ENCODE assay signal across 10 cellular contexts in the genomic region with DNA sequence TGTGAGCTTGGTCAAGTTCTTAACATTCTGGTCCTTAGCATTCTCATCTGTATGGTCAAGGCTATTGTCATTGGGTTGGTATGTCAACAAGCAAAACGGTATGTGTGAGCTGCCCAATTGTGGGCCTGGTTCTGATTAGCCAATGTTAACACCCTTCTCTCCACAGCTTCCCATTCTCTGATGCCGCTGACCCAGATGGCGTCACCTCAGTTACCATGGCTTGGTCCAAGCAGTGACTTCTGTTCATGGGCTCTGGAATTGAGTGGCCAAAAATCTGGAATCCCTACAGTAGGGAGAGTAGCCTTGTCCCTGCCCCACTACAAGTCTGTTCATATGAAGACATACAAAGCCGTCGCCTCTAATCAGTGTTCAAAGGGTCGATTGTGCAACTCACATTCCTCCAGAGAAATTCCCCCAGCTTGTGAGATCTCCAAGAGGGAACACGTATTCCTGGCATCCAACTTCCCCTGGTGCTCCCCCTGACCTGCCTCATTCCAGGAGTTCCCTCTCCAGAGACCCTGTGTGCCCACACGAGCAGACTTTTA. TPM values are rescaled to one million over a fixed set of nuclear protein-coding genes. Genes with fewer than 3 reads are reported as not detected.
DNase-seq lines count a peak whose midpoint lies in the region; ATAC-seq and TF ChIP-seq lines count a peak whose summit lies in the region.
"Had no signal": no experiment of that assay in that cellular context is flagged by ENCODE, and none has a peak within 500 bp of the region (broad histone marks: within the 10 kb centered on the region; RNA-seq: fewer than 3 reads in every experiment).

No MANE protein-coding gene starts in this region.

- peaks cover 0 to 10% of the 10 kb centered on the region in 2 donors for H3K36me3 ChIP-seq in left lung
- H3K36me3 ChIP-seq in stomach = peaks cover 8 to 41% (median 32%) of the 10 kb centered on the region in 4 donors

- intact Hi-C loops in left lung (cut with DNase I) = no loop called here
- intact Hi-C loops in stomach (cut with DNase I; ENCODE audit: low total_unique reads) = no loop called here
- intact Hi-C loops in CD4-positive, alpha-beta T cell (cut with DNase I, micrococcal nuclease) = no loop called here

- H3K9me3 Mint-ChIP-seq in CD4-positive, alpha-beta T cell = no peaks in the 10 kb centered on the region
- no peaks in the 10 kb centered on the region for H3K9me3 Mint-ChIP-seq in immature natural killer cell

- POLR2A ChIA-PET in CD4-positive, alpha-beta T cell (lab: Charles Lee) = interaction anchor here (0.6 kb wide), 1 partner anchor 1633 kb away, joined by 5 read pairs; no protein-coding TSS in a partner anchor

- H3K27me3 ChIP-seq in left lung (no peaks in the 10 kb centered on the region), stomach (no peaks in the 10 kb centered on the region)
- no peaks in the 10 kb centered on the region for H3K27me3 ChIP-seq in CD4-positive, alpha-beta T cell (ENCODE audit: control insufficient read depth, insufficient read depth, low read length)

- peak; percentile 36 for DNase-seq in HFF-Myc (ENCODE audit: extremely low read depth, low read depth)
- peak; percentile 79 for DNase-seq in dedifferentiated amniotic fluid mesenchymal stem cell (ENCODE audit: extremely low spot score)
- DNase-seq in left lung = no peak
- DNase-seq in stomach = no peak
- DNase-seq in CD4-positive, alpha-beta T cell = no peak
- no peak for DNase-seq in NCI-H1105 (lab: John Stamatoyannopoulos, UW)
- DNase-seq in SHP77 (lab: John Stamatoyannopoulos, UW) = no peak
- no peak for DNase-seq in immature natural killer cell
- DNase-seq: glutamatergic neuron; naive thymus-derived CD8-positive, alpha-beta T cell had no signal

- WGBS in stomach, 5 donors = 43 to 53% (median 45%) methylated on average over 8 of the region's 8 CpGs

- CTCF ChIA-PET in CD4-positive, alpha-beta T cell (lab: Charles Lee) = no interaction called here

- H3K27ac ChIP-seq in left lung (peak overlapping the region; percentile 53 to 54), stomach (peak overlapping the region in 4 of 5 donors; percentile 17 to 52 (median 38))
- H3K27ac ChIP-seq in CD4-positive, alpha-beta T cell (ENCODE audit: low read depth, low read length) = no peak overlapping the region

- H3K4me1 ChIP-seq in left lung (peaks cover 0 to 14% of the 10 kb centered on the region in 2 donors), stomach (peaks cover 0 to 20% (median 18%) of the 10 kb centered on the region in 4 donors)

- peak; percentile 84 for ATAC-seq in left lung
- no peak for ATAC-seq in CD4-positive, alpha-beta T cell (ENCODE audit: poor library complexity)
- ATAC-seq: naive thymus-derived CD8-positive, alpha-beta T cell had no signal

- H3K4me3 ChIP-seq in HFF-Myc (replicated peaks; ENCODE audit: low read depth, low read length) (no peak overlapping the region), left lung (no peak overlapping the region), stomach (no peak overlapping the region)

- H3K9me3 ChIP-seq in left lung (no peaks in the 10 kb centered on the region), stomach (no peaks in the 10 kb centered on the region)
- no peaks in the 10 kb centered on the region for H3K9me3 ChIP-seq in CD4-positive, alpha-beta T cell (ENCODE audit: control insufficient read depth, low read length)

- H3K27me3 Mint-ChIP-seq in CD4-positive, alpha-beta T cell = peaks cover 9% of the 10 kb centered on the region
- H3K27me3 Mint-ChIP-seq in immature natural killer cell (ENCODE audit: low read depth in 3 of 3) = peaks cover 0 to 10% (median 7%) of the 10 kb centered on the region in 3 donors

- H3K4me3 Mint-ChIP-seq in CD4-positive, alpha-beta T cell = no peak overlapping the region
- no peak overlapping the region for H3K4me3 Mint-ChIP-seq in immature natural killer cell
- H3K4me3 Mint-ChIP-seq: naive thymus-derived CD8-positive, alpha-beta T cell had no signal

- TF ChIP-seq POLR2A in stomach (IDR thresholded peaks at IDR 0.05) = no peak

- H3K36me3 Mint-ChIP-seq in CD4-positive, alpha-beta T cell (ENCODE audit: low read depth) = no peaks in the 10 kb centered on the region
- no peaks in the 10 kb centered on the region for H3K36me3 Mint-ChIP-seq in immature natural killer cell
- H3K36me3 Mint-ChIP-seq: naive thymus-derived CD8-positive, alpha-beta T cell had no signal

- H3K27ac Mint-ChIP-seq in CD4-positive, alpha-beta T cell = no peak overlapping the region
- H3K27ac Mint-ChIP-seq in immature natural killer cell = no peak overlapping the region
- H3K27ac Mint-ChIP-seq: naive thymus-derived CD8-positive, alpha-beta T cell had no signal

- TF ChIP-seq CTCF in HFF-Myc (IDR thresholded peaks at IDR 0.05; ENCODE audit: low read depth, low read length, missing control alignments) (no peak), left lung (IDR thresholded peaks at IDR 0.05) (no peak), stomach (IDR thresholded peaks at IDR 0.05) (no peak)
- no peak for TF ChIP-seq CTCF in CD4-positive, alpha-beta T cell (IDR thresholded peaks at IDR 0.05)

- TF ChIP-seq EP300 in stomach (IDR thresholded peaks at IDR 0.05) = no peak

- no peaks in the 10 kb centered on the region for H3K4me1 Mint-ChIP-seq in CD4-positive, alpha-beta T cell (ENCODE audit: low read depth)
- no peaks in the 10 kb centered on the region for H3K4me1 Mint-ChIP-seq in immature natural killer cell
- H3K4me1 Mint-ChIP-seq: naive thymus-derived CD8-positive, alpha-beta T cell had no signal

RNA-seq across cellular contexts. Expression of a gene that starts 15.8 kb away (rescaled TPM):
- total RNA-seq in left lung (100 to 1,000 TPM in 1 of 2 donors, 10 to 100 TPM in 1; 57.1 to 142 TPM), stomach (100 to 1,000 TPM in 4 of 5 donors, 10 to 100 TPM in 1; 46.4 to 161 (median 104) TPM)
- polyA plus RNA-seq in stomach (10 to 100 TPM; 43.7 to 49.6 (median 49.5) TPM), immature natural killer cell (not detected)
- not detected for total RNA-seq in CD4-positive, alpha-beta T cell
- total RNA-seq: naive thymus-derived CD8-positive, alpha-beta T cell had no signal
- polyA plus RNA-seq: naive thymus-derived CD8-positive, alpha-beta T cell had no signal

RNA-seq across cellular contexts. Expression of a gene that starts 47.9 kb away (rescaled TPM):
- not detected for total RNA-seq in left lung
- total RNA-seq in stomach = not detected
- under 1 TPM in 1 of 3 donors, not detected in 2; 0.15 TPM for polyA plus RNA-seq in stomach
- not detected for total RNA-seq in CD4-positive, alpha-beta T cell
- not detected for polyA plus RNA-seq in immature natural killer cell
- total RNA-seq: naive thymus-derived CD8-positive, alpha-beta T cell had no signal
- polyA plus RNA-seq: naive thymus-derived CD8-positive, alpha-beta T cell had no signal

Comparison
In these comparisons a context has a peak if more than half of its experiments do, and no peak if none do; other contexts are left out.
1. DNase-seq: peak in HFF-Myc (single experiment) and dedifferentiated amniotic fluid mesenchymal stem cell (single experiment); none in left lung (0 of 2), stomach (single experiment), CD4-positive, alpha-beta T cell (0 of 10), NCI-H1105 (single experiment), SHP77 (0 of 2) and immature natural killer cell (0 of 3).
2. RNA of a gene that starts 15.8 kb away (total RNA-seq): 57.1 to 142 TPM in left lung and 46.4 to 161 TPM in stomach; not detected in CD4-positive, alpha-beta T cell; every median in the first group is over 10 times any median in the second.